15 cellular contexts compared by ENCODE assay signal in the genomic region with DNA sequence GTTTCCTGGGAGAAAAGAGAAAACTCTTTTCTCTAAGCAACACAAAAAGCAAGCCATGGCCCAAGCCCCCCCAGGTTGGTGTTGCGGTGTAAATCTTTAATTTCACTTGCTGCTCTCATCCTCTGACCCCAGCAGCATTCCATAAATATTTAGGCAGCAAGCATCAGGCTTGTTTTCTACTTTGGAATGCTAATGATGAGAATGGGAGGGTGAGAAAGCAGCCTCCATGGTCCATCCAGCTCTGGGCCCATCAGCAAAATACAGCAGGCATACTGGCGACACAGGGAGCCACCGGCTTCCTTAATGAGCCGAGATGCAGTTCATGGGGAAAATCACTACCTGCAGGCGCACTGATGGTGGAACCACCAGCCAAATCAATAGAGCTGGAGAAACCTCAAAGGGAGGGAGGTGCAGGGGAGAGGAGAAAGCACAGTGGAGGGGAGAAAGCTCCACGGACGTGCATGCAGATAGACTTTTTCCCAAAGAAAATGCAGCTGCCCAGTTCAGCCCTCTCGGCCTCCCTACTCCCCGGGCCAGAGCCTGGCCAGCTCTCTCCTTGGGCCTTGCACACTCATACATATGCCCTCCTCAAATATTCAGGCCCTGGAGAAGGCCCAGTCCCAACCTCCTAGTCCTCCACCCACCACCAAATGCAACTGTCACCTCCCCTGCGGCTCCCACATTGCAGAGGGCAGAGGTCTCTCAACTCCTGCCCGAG.
"Had no signal": no experiment of that assay in that cellular context is flagged by ENCODE, and none has a peak within 500 bp of the region (broad histone marks: within the 10 kb centered on the region; RNA-seq: fewer than 3 reads in every experiment).

No MANE protein-coding gene starts in this region.

- H3K4me3 ChIP-seq: heart left ventricle, lung, upper lobe of right lung had no signal

- ATAC-seq: activated T-cell treated with anti-CD3 and anti-CD28 coated beads, Interleukin-2, amount 50 U/mL, for 4 hours; heart left ventricle; naive thymus-derived CD8-positive, alpha-beta T cell had no signal

- H3K4me1 ChIP-seq: upper lobe of right lung had no signal

- H3K36me3 ChIP-seq: heart left ventricle, upper lobe of right lung had no signal

- DNase-seq: activated CD4-positive, alpha-beta memory T cell treated with anti-CD3 and anti-CD28 coated beads for 36 hours; activated CD4-positive, alpha-beta T cell treated with anti-CD3 and anti-CD28 coated beads for 1 hour; activated effector memory CD4-positive, alpha-beta T cell treated with anti-CD3 and anti-CD28 coated beads, Interleukin-2, amount 50 U/mL, for 16 hours; activated T-cell treated with anti-CD3 and anti-CD28 coated beads, Interleukin-2, amount 50 U/mL, for 4 hours; amygdala; effector CD4-positive, alpha-beta T cell; stimulated activated CD4-positive, alpha-beta T cell treated with anti-CD3 and anti-CD28 coated beads, Interleukin-2, amount 100 ng/mL, for 48 hours; stimulated activated CD8-positive, alpha-beta memory T cell treated with anti-CD3 and anti-CD28 coated beads, Interleukin-4, amount 100 ng/mL, for 48 hours; upper lobe of right lung had no signal

- H3K27me3 ChIP-seq: upper lobe of right lung had no signal

- FAIRE-seq: bronchial epithelial cell, colon, frontal cortex had no signal

- H3K27ac ChIP-seq: heart left ventricle, upper lobe of right lung had no signal

- H3K9me3 ChIP-seq: heart left ventricle, upper lobe of right lung had no signal
